Comparison of ENCODE assay signal across 1 cellular context in genomic region chr20:36149469-36149868, GRCh38.
TF ChIP-seq lines count a peak whose summit lies in the region.

No MANE protein-coding gene starts in this region.

TF ChIP-seq in HepG2, 621 proteins besides CTCF, POLR2A, EP300 and RAD21 (continued from another document):
- TF ChIP-seq, protein P1, sequence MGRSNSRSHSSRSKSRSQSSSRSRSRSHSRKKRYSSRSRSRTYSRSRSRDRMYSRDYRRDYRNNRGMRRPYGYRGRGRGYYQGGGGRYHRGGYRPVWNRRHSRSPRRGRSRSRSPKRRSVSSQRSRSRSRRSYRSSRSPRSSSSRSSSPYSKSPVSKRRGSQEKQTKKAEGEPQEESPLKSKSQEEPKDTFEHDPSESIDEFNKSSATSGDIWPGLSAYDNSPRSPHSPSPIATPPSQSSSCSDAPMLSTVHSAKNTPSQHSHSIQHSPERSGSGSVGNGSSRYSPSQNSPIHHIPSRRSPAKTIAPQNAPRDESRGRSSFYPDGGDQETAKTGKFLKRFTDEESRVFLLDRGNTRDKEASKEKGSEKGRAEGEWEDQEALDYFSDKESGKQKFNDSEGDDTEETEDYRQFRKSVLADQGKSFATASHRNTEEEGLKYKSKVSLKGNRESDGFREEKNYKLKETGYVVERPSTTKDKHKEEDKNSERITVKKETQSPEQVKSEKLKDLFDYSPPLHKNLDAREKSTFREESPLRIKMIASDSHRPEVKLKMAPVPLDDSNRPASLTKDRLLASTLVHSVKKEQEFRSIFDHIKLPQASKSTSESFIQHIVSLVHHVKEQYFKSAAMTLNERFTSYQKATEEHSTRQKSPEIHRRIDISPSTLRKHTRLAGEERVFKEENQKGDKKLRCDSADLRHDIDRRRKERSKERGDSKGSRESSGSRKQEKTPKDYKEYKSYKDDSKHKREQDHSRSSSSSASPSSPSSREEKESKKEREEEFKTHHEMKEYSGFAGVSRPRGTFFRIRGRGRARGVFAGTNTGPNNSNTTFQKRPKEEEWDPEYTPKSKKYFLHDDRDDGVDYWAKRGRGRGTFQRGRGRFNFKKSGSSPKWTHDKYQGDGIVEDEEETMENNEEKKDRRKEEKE (IDR thresholded peaks at IDR 0.05), result no peak
- no peak for TF ChIP-seq HNF4A (CRISPR knock-in tag; IDR thresholded peaks at IDR 0.05)
- TF ChIP-seq, protein P2, sequence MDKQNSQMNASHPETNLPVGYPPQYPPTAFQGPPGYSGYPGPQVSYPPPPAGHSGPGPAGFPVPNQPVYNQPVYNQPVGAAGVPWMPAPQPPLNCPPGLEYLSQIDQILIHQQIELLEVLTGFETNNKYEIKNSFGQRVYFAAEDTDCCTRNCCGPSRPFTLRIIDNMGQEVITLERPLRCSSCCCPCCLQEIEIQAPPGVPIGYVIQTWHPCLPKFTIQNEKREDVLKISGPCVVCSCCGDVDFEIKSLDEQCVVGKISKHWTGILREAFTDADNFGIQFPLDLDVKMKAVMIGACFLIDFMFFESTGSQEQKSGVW (CRISPR knock-in tag; IDR thresholded peaks at IDR 0.05; ENCODE audit: borderline replicate concordance), result no peak
- TF ChIP-seq ESRRA (CRISPR knock-in tag; IDR thresholded peaks at IDR 0.05; ENCODE audit: low read depth), result no peak
- TF ChIP-seq ZFX (CRISPR knock-in tag; IDR thresholded peaks at IDR 0.05; ENCODE audit: low read depth), result 0 out of 2 replicates have a peak, but pooled peaks have one; percentile 20
- no peak for TF ChIP-seq NCOR1 (IDR thresholded peaks at IDR 0.05; ENCODE audit: borderline replicate concordance, low read length)
- TF ChIP-seq, protein P3, sequence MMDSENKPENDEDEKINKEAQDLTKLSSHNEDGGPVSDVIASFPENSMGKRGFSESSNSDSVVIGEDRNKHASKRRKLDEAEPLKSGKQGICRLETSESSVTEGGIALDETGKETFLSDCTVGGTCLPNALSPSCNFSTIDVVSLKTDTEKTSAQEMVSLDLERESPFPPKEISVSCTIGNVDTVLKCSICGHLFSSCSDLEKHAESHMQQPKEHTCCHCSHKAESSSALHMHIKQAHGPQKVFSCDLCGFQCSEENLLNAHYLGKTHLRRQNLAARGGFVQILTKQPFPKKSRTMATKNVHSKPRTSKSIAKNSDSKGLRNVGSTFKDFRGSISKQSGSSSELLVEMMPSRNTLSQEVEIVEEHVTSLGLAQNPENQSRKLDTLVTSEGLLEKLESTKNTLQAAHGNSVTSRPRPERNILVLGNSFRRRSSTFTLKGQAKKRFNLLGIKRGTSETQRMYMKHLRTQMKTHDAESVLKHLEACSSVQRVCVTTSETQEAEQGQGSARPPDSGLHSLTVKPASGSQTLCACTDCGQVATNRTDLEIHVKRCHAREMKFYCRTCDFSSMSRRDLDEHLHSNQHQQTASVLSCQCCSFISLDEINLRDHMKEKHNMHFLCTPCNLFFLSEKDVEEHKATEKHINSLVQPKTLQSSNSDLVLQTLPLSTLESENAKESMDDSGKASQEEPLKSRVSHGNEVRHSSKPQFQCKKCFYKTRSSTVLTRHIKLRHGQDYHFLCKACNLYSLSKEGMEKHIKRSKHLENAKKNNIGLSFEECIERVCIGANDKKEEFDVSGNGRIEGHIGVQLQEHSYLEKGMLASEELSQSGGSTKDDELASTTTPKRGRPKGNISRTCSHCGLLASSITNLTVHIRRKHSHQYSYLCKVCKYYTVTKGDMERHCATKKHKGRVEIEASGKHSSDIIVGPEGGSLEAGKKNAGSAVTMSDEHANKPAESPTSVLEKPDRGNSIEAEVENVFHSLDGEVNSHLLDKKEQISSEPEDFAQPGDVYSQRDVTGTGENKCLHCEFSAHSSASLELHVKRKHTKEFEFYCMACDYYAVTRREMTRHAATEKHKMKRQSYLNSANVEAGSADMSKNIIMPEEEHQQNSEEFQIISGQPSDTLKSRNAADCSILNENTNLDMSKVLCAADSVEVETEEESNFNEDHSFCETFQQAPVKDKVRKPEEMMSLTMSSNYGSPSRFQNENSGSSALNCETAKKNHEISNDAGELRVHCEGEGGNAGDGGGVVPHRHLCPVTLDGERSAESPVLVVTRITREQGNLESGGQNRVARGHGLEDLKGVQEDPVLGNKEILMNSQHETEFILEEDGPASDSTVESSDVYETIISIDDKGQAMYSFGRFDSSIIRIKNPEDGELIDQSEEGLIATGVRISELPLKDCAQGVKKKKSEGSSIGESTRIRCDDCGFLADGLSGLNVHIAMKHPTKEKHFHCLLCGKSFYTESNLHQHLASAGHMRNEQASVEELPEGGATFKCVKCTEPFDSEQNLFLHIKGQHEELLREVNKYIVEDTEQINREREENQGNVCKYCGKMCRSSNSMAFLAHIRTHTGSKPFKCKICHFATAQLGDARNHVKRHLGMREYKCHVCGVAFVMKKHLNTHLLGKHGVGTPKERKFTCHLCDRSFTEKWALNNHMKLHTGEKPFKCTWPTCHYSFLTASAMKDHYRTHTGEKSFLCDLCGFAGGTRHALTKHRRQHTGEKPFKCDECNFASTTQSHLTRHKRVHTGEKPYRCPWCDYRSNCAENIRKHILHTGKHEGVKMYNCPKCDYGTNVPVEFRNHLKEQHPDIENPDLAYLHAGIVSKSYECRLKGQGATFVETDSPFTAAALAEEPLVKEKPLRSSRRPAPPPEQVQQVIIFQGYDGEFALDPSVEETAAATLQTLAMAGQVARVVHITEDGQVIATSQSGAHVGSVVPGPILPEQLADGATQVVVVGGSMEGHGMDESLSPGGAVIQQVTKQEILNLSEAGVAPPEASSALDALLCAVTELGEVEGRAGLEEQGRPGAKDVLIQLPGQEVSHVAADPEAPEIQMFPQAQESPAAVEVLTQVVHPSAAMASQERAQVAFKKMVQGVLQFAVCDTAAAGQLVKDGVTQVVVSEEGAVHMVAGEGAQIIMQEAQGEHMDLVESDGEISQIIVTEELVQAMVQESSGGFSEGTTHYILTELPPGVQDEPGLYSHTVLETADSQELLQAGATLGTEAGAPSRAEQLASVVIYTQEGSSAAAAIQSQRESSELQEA (CRISPR knock-in tag; IDR thresholded peaks at IDR 0.05; ENCODE audit: not compliant biosample characterization), result no peak
- no peak for TF ChIP-seq YEATS4 (CRISPR knock-in tag; IDR thresholded peaks at IDR 0.05; ENCODE audit: borderline replicate concordance)
- TF ChIP-seq KDM4B (CRISPR knock-in tag; IDR thresholded peaks at IDR 0.05), result no peak
- TF ChIP-seq ZNF782 (CRISPR knock-in tag; IDR thresholded peaks at IDR 0.05; ENCODE audit: borderline replicate concordance), result no peak
- no peak for TF ChIP-seq ZNF34 (CRISPR knock-in tag; IDR thresholded peaks at IDR 0.05; ENCODE audit: borderline replicate concordance)
- TF ChIP-seq, protein P4, sequence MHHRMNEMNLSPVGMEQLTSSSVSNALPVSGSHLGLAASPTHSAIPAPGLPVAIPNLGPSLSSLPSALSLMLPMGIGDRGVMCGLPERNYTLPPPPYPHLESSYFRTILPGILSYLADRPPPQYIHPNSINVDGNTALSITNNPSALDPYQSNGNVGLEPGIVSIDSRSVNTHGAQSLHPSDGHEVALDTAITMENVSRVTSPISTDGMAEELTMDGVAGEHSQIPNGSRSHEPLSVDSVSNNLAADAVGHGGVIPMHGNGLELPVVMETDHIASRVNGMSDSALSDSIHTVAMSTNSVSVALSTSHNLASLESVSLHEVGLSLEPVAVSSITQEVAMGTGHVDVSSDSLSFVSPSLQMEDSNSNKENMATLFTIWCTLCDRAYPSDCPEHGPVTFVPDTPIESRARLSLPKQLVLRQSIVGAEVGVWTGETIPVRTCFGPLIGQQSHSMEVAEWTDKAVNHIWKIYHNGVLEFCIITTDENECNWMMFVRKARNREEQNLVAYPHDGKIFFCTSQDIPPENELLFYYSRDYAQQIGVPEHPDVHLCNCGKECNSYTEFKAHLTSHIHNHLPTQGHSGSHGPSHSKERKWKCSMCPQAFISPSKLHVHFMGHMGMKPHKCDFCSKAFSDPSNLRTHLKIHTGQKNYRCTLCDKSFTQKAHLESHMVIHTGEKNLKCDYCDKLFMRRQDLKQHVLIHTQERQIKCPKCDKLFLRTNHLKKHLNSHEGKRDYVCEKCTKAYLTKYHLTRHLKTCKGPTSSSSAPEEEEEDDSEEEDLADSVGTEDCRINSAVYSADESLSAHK (CRISPR knock-in tag; IDR thresholded peaks at IDR 0.05; ENCODE audit: borderline replicate concordance), result no peak
- no peak for TF ChIP-seq HOXA9 (CRISPR knock-in tag; IDR thresholded peaks at IDR 0.05; ENCODE audit: borderline replicate concordance)
- TF ChIP-seq NR2F6 (IDR thresholded peaks at IDR 0.05), result no peak
- peak; percentile 31; the same call in 1 of the 2 replicates for TF ChIP-seq NR2F6 (CRISPR knock-in tag; IDR thresholded peaks at IDR 0.05)
- TF ChIP-seq ZNF747 (CRISPR knock-in tag; IDR thresholded peaks at IDR 0.05; ENCODE audit: borderline replicate concordance), result no peak
- no peak for TF ChIP-seq ZNF713 (CRISPR knock-in tag; IDR thresholded peaks at IDR 0.05)
- TF ChIP-seq EEA1 (CRISPR knock-in tag; IDR thresholded peaks at IDR 0.05; ENCODE audit: borderline replicate concordance), result no peak
- TF ChIP-seq ZNF598 (CRISPR knock-in tag; IDR thresholded peaks at IDR 0.05; ENCODE audit: borderline replicate concordance), result no peak
- no peak for TF ChIP-seq THYN1 (CRISPR knock-in tag; IDR thresholded peaks at IDR 0.05; ENCODE audit: borderline replicate concordance, low read depth)
- TF ChIP-seq, protein P5, sequence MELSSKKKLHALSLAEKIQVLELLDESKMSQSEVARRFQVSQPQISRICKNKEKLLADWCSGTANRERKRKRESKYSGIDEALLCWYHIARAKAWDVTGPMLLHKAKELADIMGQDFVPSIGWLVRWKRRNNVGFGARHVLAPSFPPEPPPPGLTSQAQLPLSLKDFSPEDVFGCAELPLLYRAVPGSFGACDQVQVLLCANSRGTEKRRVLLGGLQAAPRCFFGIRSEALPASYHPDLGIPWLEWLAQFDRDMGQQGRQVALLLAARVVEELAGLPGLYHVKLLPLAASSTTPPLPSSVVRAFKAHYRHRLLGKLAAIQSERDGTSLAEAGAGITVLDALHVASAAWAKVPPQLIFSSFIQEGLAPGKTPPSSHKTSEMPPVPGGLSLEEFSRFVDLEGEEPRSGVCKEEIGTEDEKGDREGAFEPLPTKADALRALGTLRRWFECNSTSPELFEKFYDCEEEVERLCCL (CRISPR knock-in tag; IDR thresholded peaks at IDR 0.05; ENCODE audit: borderline replicate concordance), result no peak
- TF ChIP-seq PHB2 (IDR thresholded peaks at IDR 0.05; ENCODE audit: partially characterized antibody), result no peak
- TF ChIP-seq ZNF691 (CRISPR knock-in tag; IDR thresholded peaks at IDR 0.05; ENCODE audit: borderline replicate concordance, low read depth), result 0 out of 2 replicates have a peak, but pooled peaks have one; percentile 25
- no peak; the same call in 1 of the 2 replicates for TF ChIP-seq ZNF878 (CRISPR knock-in tag; IDR thresholded peaks at IDR 0.05)
